Comparison of ENCODE assay signal across 31 cellular contexts in the genomic region with DNA sequence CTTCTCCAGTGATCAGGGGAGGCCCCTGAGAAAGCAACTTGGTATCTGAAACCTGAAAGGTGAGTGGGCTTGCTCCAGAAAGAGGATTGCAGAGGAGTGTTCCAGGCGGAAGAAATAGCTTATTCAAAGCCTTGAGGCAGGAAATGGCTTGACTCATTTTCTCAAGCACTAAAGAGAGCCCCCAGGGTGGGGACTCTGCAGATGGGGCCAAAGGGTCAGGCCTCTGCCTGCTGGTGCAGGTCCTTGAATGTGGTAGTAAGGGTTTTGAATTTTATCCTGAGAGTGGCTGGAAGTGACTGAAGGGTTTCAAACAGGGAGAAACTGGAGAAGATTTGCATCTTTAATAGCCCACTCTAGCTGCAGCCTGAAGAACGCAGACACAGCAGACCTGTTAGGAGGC.
DNase-seq lines count a peak whose midpoint lies in the region; ATAC-seq, FAIRE-seq and TF ChIP-seq lines count a peak whose summit lies in the region.
"Had no signal": no experiment of that assay in that cellular context is flagged by ENCODE, and none has a peak within 500 bp of the region (broad histone marks: within the 10 kb centered on the region; RNA-seq: fewer than 3 reads in every experiment).

No MANE protein-coding gene starts in this region.

- H3K56ac ChIP-seq in H1 (replicated peaks; ENCODE audit: insufficient read length, low read depth, low read length): no peak overlapping the region

- TF ChIP-seq RAD21 in H1 (IDR thresholded peaks at IDR 0.05 in 1 of 2, conservative IDR thresholded peaks at IDR 0.05 in 1 of 2; ENCODE audit: low read depth in 2 of 2, low read length in 2 of 2): no peak

- no peak overlapping the region for H3K23ac ChIP-seq in H1 (ENCODE audit: insufficient read length)

- H2AFZ ChIP-seq in H1 (ENCODE audit: low read length) (no peak overlapping the region), GM23248 (no peak overlapping the region)

- CTCF ChIA-PET in H1 (lab: Charles Lee; ENCODE audit: partially characterized antibody): interaction anchor here (1.1 to 2.3 kb wide), 2 partner anchors 13 to 232 kb away, joined by 3 to 7 read pairs; no protein-coding TSS in a partner anchor
- CTCF ChIA-PET in activated CD8-positive, alpha-beta memory T cell treated with anti-CD3 and anti-CD28 coated beads, Interleukin-2, amount 10 ng/mL, durations not matched to agents 7 days and 5 days (lab: Charles Lee): no interaction called here

- H3K4me3 Mint-ChIP-seq in activated CD8-positive, alpha-beta memory T cell treated with anti-CD3 and anti-CD28 coated beads, Interleukin-2, amount 10 ng/mL, durations not matched to agents 7 days and 5 days: no peak overlapping the region
- H3K4me3 Mint-ChIP-seq: activated naive CD8-positive, alpha-beta T cell treated with anti-CD3 and anti-CD28 coated beads for 36 hours; activated T-cell treated with anti-CD3 and anti-CD28 coated beads, Interleukin-2, amount 50 U/mL, for 4 hours; type B pancreatic cell had no signal

- H3K9ac ChIP-seq in H1 (replicated peaks in 1 of 4; ENCODE audit: extremely low read depth in 1 of 4, low read depth in 3 of 4, low read length in 3 of 4) (no peak overlapping the region), GM23248 (no peak overlapping the region)

- no peak overlapping the region for H2BK15ac ChIP-seq in H1 (ENCODE audit: low read length)

- H2BK5ac ChIP-seq in H1 (ENCODE audit: low read depth, low read length): no peak overlapping the region; the same call in 1 of the 2 replicates

- peaks cover 4% of the 10 kb centered on the region for H3K4me1 Mint-ChIP-seq in activated CD8-positive, alpha-beta memory T cell treated with anti-CD3 and anti-CD28 coated beads, Interleukin-2, amount 10 ng/mL, durations not matched to agents 7 days and 5 days

- in situ Hi-C loops in GM23248 (cut with MboI): no loop called here

- POLR2A ChIA-PET in H1 (lab: Charles Lee; ENCODE audit: partially characterized antibody): interaction anchor here (0.6 kb wide), 1 partner anchor 222 kb away, joined by 5 read pairs; no protein-coding TSS in a partner anchor

- peaks cover 9% of the 10 kb centered on the region for H3K27me3 Mint-ChIP-seq in activated CD8-positive, alpha-beta memory T cell treated with anti-CD3 and anti-CD28 coated beads, Interleukin-2, amount 10 ng/mL, durations not matched to agents 7 days and 5 days

- WGBS in H1 (ENCODE audit: extremely low coverage in 1 of 2, insufficient coverage in 1 of 2, insufficient read length in 1 of 2, insufficient replicate concordance in 2 of 2, low coverage in 1 of 2, low lambda C conversion rate in 2 of 2, missing lambda C conversion rate in 1 of 2), 2 experiments: 52% methylated on average over 2 of the region's 2 CpGs; no CpG with 5 or more reads in 1 of the 2 experiments
- 22 to 33% methylated on average over 2 of the region's 2 CpGs for WGBS in tibial nerve, 2 donors
- WGBS in GM23248 (ENCODE audit: low coverage in 1 of 2, low lambda C conversion rate in 2 of 2, missing lambda C conversion rate in 2 of 2), 2 experiments: 33 to 36% methylated on average over 2 of the region's 2 CpGs

- no peak overlapping the region for H4K5ac ChIP-seq in H1 (ENCODE audit: insufficient read length, low read depth, low read length)

- H3K79me2 ChIP-seq in H1 (ENCODE audit: control insufficient read depth in 1 of 2, insufficient read depth in 2 of 2, low read length in 2 of 2): no peaks in the 10 kb centered on the region
- no peaks in the 10 kb centered on the region for H3K79me2 ChIP-seq in GM23248 (ENCODE audit: insufficient read depth)

- peaks cover 0 to 23% (median 15%) of the 10 kb centered on the region in 4 experiments; a peak in 6 of 7 replicates for H3K27me3 ChIP-seq in H1 (replicated peaks in 1 of 4; ENCODE audit: control insufficient read depth in 3 of 4, extremely low read depth in 1 of 4, insufficient read depth in 3 of 4, low read length in 3 of 4)
- no peaks in the 10 kb centered on the region for H3K27me3 ChIP-seq in tibial nerve
- H3K27me3 ChIP-seq in GM23248 (replicated peaks; ENCODE audit: insufficient read depth): no peaks in the 10 kb centered on the region; the same call in none of the 2 replicates
- H3K27me3 ChIP-seq: ovary had no signal

- H3K23me2 ChIP-seq in H1 (ENCODE audit: low read depth, low read length): no peaks in the 10 kb centered on the region

- H3K9me3 Mint-ChIP-seq in activated CD8-positive, alpha-beta memory T cell treated with anti-CD3 and anti-CD28 coated beads, Interleukin-2, amount 10 ng/mL, durations not matched to agents 7 days and 5 days (ENCODE audit: low read depth): no peaks in the 10 kb centered on the region
- H3K9me3 Mint-ChIP-seq: activated naive CD8-positive, alpha-beta T cell treated with anti-CD3 and anti-CD28 coated beads for 36 hours; activated T-cell treated with anti-CD3 and anti-CD28 coated beads, Interleukin-2, amount 50 U/mL, for 4 hours; type B pancreatic cell had no signal

- H3K36me3 ChIP-seq in H1 (ENCODE audit: control insufficient read depth in 2 of 4, insufficient read depth in 4 of 4, low read length in 3 of 4): no peaks in the 10 kb centered on the region
- H3K36me3 ChIP-seq in tibial nerve: no peaks in the 10 kb centered on the region
- H3K36me3 ChIP-seq in GM23248 (ENCODE audit: low read depth): no peaks in the 10 kb centered on the region
- H3K36me3 ChIP-seq: HAP-1, ovary had no signal

- ATAC-seq in activated CD8-positive, alpha-beta memory T cell treated with anti-CD3 and anti-CD28 coated beads, Interleukin-2, amount 10 ng/mL, durations not matched to agents 7 days and 5 days: no peak
- no peak for ATAC-seq in GM21381 (IDR thresholded peaks at IDR 0.05; ENCODE audit: unreplicated experiment)
- ATAC-seq: activated T-cell treated with anti-CD3 and anti-CD28 coated beads, Interleukin-2, amount 50 U/mL, for 4 hours; left lobe of liver had no signal

- no peak overlapping the region for H3K14ac ChIP-seq in H1 (ENCODE audit: insufficient read length)

- no peak for FAIRE-seq in H1 (lab: Jason Lieb, UNC)
- FAIRE-seq: GM18507 had no signal

- no peak overlapping the region for H3K27ac Mint-ChIP-seq in activated CD8-positive, alpha-beta memory T cell treated with anti-CD3 and anti-CD28 coated beads, Interleukin-2, amount 10 ng/mL, durations not matched to agents 7 days and 5 days
- H3K27ac Mint-ChIP-seq: activated naive CD8-positive, alpha-beta T cell treated with anti-CD3 and anti-CD28 coated beads for 36 hours; type B pancreatic cell had no signal

- H4K91ac ChIP-seq in H1 (replicated peaks; ENCODE audit: insufficient read length, low read length): no peak overlapping the region

- H3K4me1 ChIP-seq in H1 (replicated peaks in 1 of 4; ENCODE audit: control insufficient read depth in 3 of 4, insufficient read depth in 4 of 4, low read length in 3 of 4): peaks cover 7 to 22% (median 10%) of the 10 kb centered on the region in 4 experiments
- H3K4me1 ChIP-seq in tibial nerve: no peaks in the 10 kb centered on the region
- H3K4me1 ChIP-seq in GM23248 (ENCODE audit: insufficient read depth): no peaks in the 10 kb centered on the region
- H3K4me1 ChIP-seq: Caco-2, HAP-1 had no signal

- H2BK12ac ChIP-seq in H1 (ENCODE audit: low read depth, low read length): peak overlapping the region; percentile 90; the same call in 1 of the 2 replicates

- DNase-seq in NCI-H2107 treated with DMSO at 0.1 percent for 48 hours (lab: John Stamatoyannopoulos, UW; ENCODE audit: unreplicated experiment) (peak; percentile 49), NCI-H2107 (lab: John Stamatoyannopoulos, UW) (no peak), NCI-H2227 treated with DMSO at 0.1 percent for 48 hours (lab: John Stamatoyannopoulos, UW) (peak; percentile 30), H1 (ENCODE audit: low read depth in 1 of 2, low spot score in 2 of 2) (no peak), tibial nerve (ENCODE audit: low spot score in 2 of 2) (no peak), GM23248 (no peak)
- no peak for DNase-seq in activated CD8-positive, alpha-beta memory T cell treated with anti-CD3 and anti-CD28 coated beads, Interleukin-2, amount 10 ng/mL, durations not matched to agents 7 days and 5 days
- DNase-seq: 8988T; activated CD4-positive, alpha-beta T cell treated with anti-CD3 and anti-CD28 coated beads, Interleukin-2, amount 50 U/mL, for 1 hour; activated CD4-positive, CD25-positive, alpha-beta regulatory T cell; activated gamma-delta T cell; activated naive CD8-positive, alpha-beta T cell treated with anti-CD3 and anti-CD28 coated beads for 36 hours; activated T-cell treated with anti-CD3 and anti-CD28 coated beads, Interleukin-2, amount 50 U/mL, for 4 hours; anterior cingulate cortex; C1 segment of cervical spinal cord; Caco-2; DND-41; hippocampal formation; Karpas-422; MV-4-11; NCI-H146; NCI-H748 treated with DMSO at 0.1 percent for 48 hours; ovary; stimulated activated CD4-positive, alpha-beta T cell treated with anti-CD3 and anti-CD28 coated beads, Interleukin-4, amount 100 ng/mL, for 4 hours had no signal

- no peaks in the 10 kb centered on the region for H4K20me1 ChIP-seq in H1 (replicated peaks in 1 of 2; ENCODE audit: control insufficient read depth in 1 of 2, insufficient read depth in 2 of 2, low read length in 2 of 2)
- H4K20me1 ChIP-seq in GM23248 (ENCODE audit: insufficient read depth): no peaks in the 10 kb centered on the region

- H3K18ac ChIP-seq in H1 (ENCODE audit: extremely low read depth, low read length): no peak overlapping the region

- H3F3A ChIP-seq in GM23248 (ENCODE audit: insufficient read depth): no peaks in the 10 kb centered on the region

- no peak overlapping the region for H4K8ac ChIP-seq in H1 (ENCODE audit: extremely low read depth, insufficient read depth, low read length)

- no peak overlapping the region for H3K4me2 ChIP-seq in H1 (ENCODE audit: insufficient read depth in 1 of 2, low read depth in 2 of 2, low read length in 2 of 2)
- H3K4me2 ChIP-seq in GM23248 (ENCODE audit: unreplicated experiment): no peak overlapping the region

- H3K9me3 ChIP-seq in H1 (ENCODE audit: insufficient read depth in 2 of 2, low read depth in 1 of 2, low read length in 1 of 2): no peaks in the 10 kb centered on the region
- H3K9me3 ChIP-seq in tibial nerve: no peaks in the 10 kb centered on the region
- H3K9me3 ChIP-seq in GM23248 (ENCODE audit: low read depth): no peaks in the 10 kb centered on the region
- H3K9me3 ChIP-seq: Caco-2, HAP-1, ovary had no signal

- no peaks in the 10 kb centered on the region for H3K9me2 ChIP-seq in GM23248 (ENCODE audit: insufficient read depth)

- no peak overlapping the region for H2AK5ac ChIP-seq in H1 (ENCODE audit: low read depth, low read length)

- no peak overlapping the region for H3K27ac ChIP-seq in H1 (ENCODE audit: low read depth, low read length)
- H3K27ac ChIP-seq in tibial nerve: no peak overlapping the region
- H3K27ac ChIP-seq in GM23248: no peak overlapping the region
- H3K27ac ChIP-seq: epithelial cell of prostate, HL-60, ovary had no signal

- no peaks in the 10 kb centered on the region for H3K36me3 Mint-ChIP-seq in activated CD8-positive, alpha-beta memory T cell treated with anti-CD3 and anti-CD28 coated beads, Interleukin-2, amount 10 ng/mL, durations not matched to agents 7 days and 5 days
- H3K36me3 Mint-ChIP-seq: activated naive CD8-positive, alpha-beta T cell treated with anti-CD3 and anti-CD28 coated beads for 36 hours; type B pancreatic cell had no signal

- H3K4ac ChIP-seq in H1 (replicated peaks; ENCODE audit: insufficient read length, low read depth, low read length): no peak overlapping the region

- no peak overlapping the region for H3K4me3 ChIP-seq in H1 (ENCODE audit: extremely low read depth in 1 of 4, insufficient read depth in 2 of 4, low read depth in 3 of 4, low read length in 4 of 4)
- no peak overlapping the region for H3K4me3 ChIP-seq in tibial nerve
- H3K4me3 ChIP-seq in GM23248: no peak overlapping the region
- H3K4me3 ChIP-seq: HAP-1, ovary had no signal

- no peak overlapping the region for H2BK20ac ChIP-seq in H1 (ENCODE audit: low read length)

- TF ChIP-seq POLR2A in H1 (IDR thresholded peaks at IDR 0.05; ENCODE audit: control extremely low read depth in 1 of 2, low read depth in 2 of 2, low read length in 2 of 2) (no peak), tibial nerve (IDR thresholded peaks at IDR 0.05) (no peak)

- H2BK120ac ChIP-seq in H1 (replicated peaks; ENCODE audit: low read depth, low read length): no peak overlapping the region

- TF ChIP-seq CTCF in H1 (IDR thresholded peaks at IDR 0.05; ENCODE audit: control extremely low read depth in 1 of 3, insufficient read depth in 1 of 3, low read depth in 1 of 3, low read length in 3 of 3) (no peak), tibial nerve (IDR thresholded peaks at IDR 0.05) (no peak)

- no peaks in the 10 kb centered on the region for H3K79me1 ChIP-seq in H1 (ENCODE audit: low read depth, low read length)

- TF ChIP-seq EP300 in H1 (IDR thresholded peaks at IDR 0.05; ENCODE audit: borderline replicate concordance in 1 of 2, low read depth in 2 of 2, low read length in 2 of 2): no peak
- no peak for TF ChIP-seq EP300 in tibial nerve (IDR thresholded peaks at IDR 0.05)

Comparison
In these comparisons a context has a peak if more than half of its experiments do, and no peak if none do; other contexts are left out.
1. DNase-seq: peak in NCI-H2107 treated with DMSO at 0.1 percent for 48 hours (single experiment) and NCI-H2227 treated with DMSO at 0.1 percent for 48 hours (single experiment); none in NCI-H2107 (single experiment), H1 (0 of 2), activated CD8-positive, alpha-beta memory T cell treated with anti-CD3 and anti-CD28 coated beads, Interleukin-2, amount 10 ng/mL, durations not matched to agents 7 days and 5 days (single experiment), tibial nerve (0 of 2) and GM23248 (single experiment).